9 cellular contexts compared by ENCODE assay signal in the genomic region with DNA sequence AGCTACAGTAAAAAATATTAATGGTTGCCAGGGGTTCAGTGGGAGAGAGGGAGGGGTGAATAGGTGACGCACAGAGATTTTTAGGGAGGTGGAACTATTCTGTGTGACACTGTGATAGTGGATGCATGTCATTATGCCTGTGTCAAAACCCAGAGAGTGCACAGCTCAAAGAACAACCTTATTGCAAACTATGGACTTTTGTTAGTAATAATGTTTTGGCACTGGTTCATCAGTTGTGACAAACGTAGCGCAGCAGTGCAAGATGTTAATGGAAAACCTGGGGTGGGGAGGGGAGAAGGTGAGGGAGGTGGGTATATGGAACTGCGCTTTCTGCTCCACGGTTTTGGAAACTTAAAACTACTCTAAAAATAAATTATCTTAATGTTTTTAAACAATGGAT.
"Had no signal": no experiment of that assay in that cellular context is flagged by ENCODE, and none has a peak within 500 bp of the region (broad histone marks: within the 10 kb centered on the region; RNA-seq: fewer than 3 reads in every experiment).

No MANE protein-coding gene starts in this region.

- H3K27ac ChIP-seq: GM23248, HL-60 had no signal

- H3K4me1 ChIP-seq: HAP-1 had no signal

- H3K9me3 ChIP-seq: HAP-1 had no signal

- ATAC-seq: HCT116, K562 had no signal

- H3K4me3 Mint-ChIP-seq: HFFc6 had no signal

- H3K9ac ChIP-seq: GM23248 had no signal

- DNase-seq: GM23248, GOT3, H7, HFFc6, IMR-90 had no signal

- H3K27ac Mint-ChIP-seq: HFFc6 had no signal

- H3K4me3 ChIP-seq: GM23248, HAP-1, K562 had no signal

- H3K9me3 Mint-ChIP-seq: HFFc6 had no signal

- H3K36me3 ChIP-seq: HAP-1 had no signal
